Comparison of ENCODE assay signal across 18 cellular contexts in genomic region chr6:28725274-28725809, GRCh38.
"Had no signal": no experiment of that assay in that cellular context is flagged by ENCODE, and none has a peak within 500 bp of the region (broad histone marks: within the 10 kb centered on the region; RNA-seq: fewer than 3 reads in every experiment).

No MANE protein-coding gene starts in this region.

- H3K4me3 Mint-ChIP-seq: immature natural killer cell, natural killer cell had no signal

- H3K27ac Mint-ChIP-seq: activated naive CD4-positive, alpha-beta T cell treated with anti-CD3 and anti-CD28 coated beads, Interleukin-2, amount 50 U/mL, for 72 hours; immature natural killer cell; natural killer cell had no signal

- H3K27me3 ChIP-seq: brain microvascular endothelial cell had no signal

- ATAC-seq: activated naive CD4-positive, alpha-beta T cell treated with anti-CD3 and anti-CD28 coated beads, Interleukin-2, amount 50 U/mL, for 72 hours; left lobe of liver; lower lobe of right lung; natural killer cell; upper lobe of right lung had no signal

- H3K9me3 ChIP-seq: lower lobe of right lung, sigmoid colon, upper lobe of right lung had no signal

- DNase-seq: activated CD4-positive, CD25-positive, alpha-beta regulatory T cell treated with anti-CD3 and anti-CD28 coated beads, Interleukin-2, amount 50 U/mL, for 72 hours; activated T-cell treated with anti-CD3 and anti-CD28 coated beads, Interleukin-2, amount 50 U/mL, for 1 hour; aorta; central memory CD4-positive, alpha-beta T cell; dermis blood vessel endothelial cell; effector CD8-positive, alpha-beta T cell; immature natural killer cell; lower lobe of right lung; natural killer cell; sigmoid colon; stimulated activated CD4-positive, alpha-beta T cell treated with anti-CD3 and anti-CD28 coated beads, Interleukin-4, amount 100 ng/mL, for 1 hour; stimulated activated naive CD4-positive, alpha-beta T cell treated with Interleukin-2 at 50 U/mL for 16 hours; upper lobe of right lung had no signal

- H3K4me3 ChIP-seq: lower lobe of right lung, sigmoid colon, upper lobe of right lung had no signal

- H3K36me3 ChIP-seq: brain microvascular endothelial cell, lower lobe of right lung, sigmoid colon, upper lobe of right lung had no signal

- H3K4me1 ChIP-seq: foreskin keratinocyte, upper lobe of right lung had no signal

- H3K27ac ChIP-seq: brain microvascular endothelial cell, foreskin keratinocyte, lower lobe of right lung, sigmoid colon, upper lobe of right lung, VCaP had no signal
